Comparison of ENCODE assay signal across 9 cellular contexts in the genomic region with DNA sequence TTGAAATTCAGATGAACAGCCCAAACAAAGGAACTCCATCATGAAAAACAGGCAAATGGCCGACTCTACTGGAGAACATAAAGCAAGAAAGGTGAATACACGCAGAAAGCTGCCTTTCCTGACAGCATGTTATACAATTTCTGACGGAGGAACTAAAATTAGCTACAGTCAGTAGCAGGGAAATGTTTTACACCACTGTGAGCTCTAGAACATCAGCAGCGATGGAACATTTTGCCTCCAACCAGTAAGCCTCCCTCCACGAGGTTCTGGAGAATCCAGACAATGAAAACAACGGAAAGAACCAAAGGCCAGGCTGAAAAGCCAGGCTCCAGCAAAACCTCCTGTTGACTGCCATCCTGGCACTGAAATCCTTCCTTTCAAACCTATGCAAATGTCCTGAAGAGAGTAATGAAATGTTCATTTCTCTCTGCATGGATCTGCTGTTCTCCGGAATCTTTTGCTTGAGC.
DNase-seq lines count a peak whose midpoint lies in the region; ATAC-seq and TF ChIP-seq lines count a peak whose summit lies in the region.
"Had no signal": no experiment of that assay in that cellular context is flagged by ENCODE, and none has a peak within 500 bp of the region (broad histone marks: within the 10 kb centered on the region; RNA-seq: fewer than 3 reads in every experiment).

No MANE protein-coding gene starts in this region.

- H3K4me3 Mint-ChIP-seq in stimulated activated naive B cell treated with anti-CD40 and anti-IgM and Interleukin-4, amounts not matched to agents 10 μg/mL and 1 μg/mL and 100 μg/mL, for 72 hours, result peak overlapping the region; percentile 69 to 71

- H3K36me3 Mint-ChIP-seq in stimulated activated naive B cell treated with anti-CD40 and anti-IgM and Interleukin-4, amounts not matched to agents 10 μg/mL and 1 μg/mL and 100 μg/mL, for 72 hours, result peaks cover 74 to 86% of the 10 kb centered on the region in 2 donors

- no peak for TF ChIP-seq CTCF in foreskin fibroblast (IDR thresholded peaks at IDR 0.05; ENCODE audit: low read depth, low read length)

- H3K4me3 ChIP-seq in foreskin fibroblast (ENCODE audit: low read depth in 1 of 2, low read length in 2 of 2), result no peak overlapping the region

- H3K27ac ChIP-seq in caudate nucleus (ENCODE audit: low read depth, low read length), result peak overlapping the region; percentile 72

- no peaks in the 10 kb centered on the region for H3K27me3 Mint-ChIP-seq in stimulated activated naive B cell treated with anti-CD40 and anti-IgM and Interleukin-4, amounts not matched to agents 10 μg/mL and 1 μg/mL and 100 μg/mL, for 72 hours

- peaks cover 43 to 91% of the 10 kb centered on the region in 2 donors for H3K4me1 Mint-ChIP-seq in stimulated activated naive B cell treated with anti-CD40 and anti-IgM and Interleukin-4, amounts not matched to agents 10 μg/mL and 1 μg/mL and 100 μg/mL, for 72 hours

- DNase-seq in caudate nucleus (lab: John Stamatoyannopoulos, UW) (peak in 14 of 61 donors; percentile 15 to 61 (median 30)), foreskin fibroblast (no peak)
- no peak for DNase-seq in stimulated activated naive B cell treated with anti-CD40 and anti-IgM and Interleukin-4, amounts not matched to agents 10 μg/mL and 1 μg/mL and 100 μg/mL, for 72 hours
- no peak for DNase-seq in activated CD4-positive, alpha-beta T cell treated with anti-CD3 and anti-CD28 coated beads, Interleukin-2, amount 50 U/mL, for 1 hour
- DNase-seq: GDM1; stimulated activated CD4-positive, alpha-beta T cell treated with anti-CD3 and anti-CD28 coated beads, Interleukin-4, amount 100 ng/mL, for 4 hours had no signal

- peak; percentile 13 for ATAC-seq in GM19397 (IDR thresholded peaks at IDR 0.05; ENCODE audit: unreplicated experiment)
- ATAC-seq in HG03097 (IDR thresholded peaks at IDR 0.05; ENCODE audit: low FRiP score, unreplicated experiment), result peak; percentile 22
- peak; percentile 28 to 39 for ATAC-seq in stimulated activated naive B cell treated with anti-CD40 and anti-IgM and Interleukin-4, amounts not matched to agents 10 μg/mL and 1 μg/mL and 100 μg/mL, for 72 hours (replicated peaks)
- ATAC-seq in activated CD4-positive, CD25-positive, alpha-beta regulatory T cell treated with anti-CD3 and anti-CD28 coated beads, Interleukin-2, amount 50 U/mL, for 24 hours, result no peak

- H3K9me3 Mint-ChIP-seq in stimulated activated naive B cell treated with anti-CD40 and anti-IgM and Interleukin-4, amounts not matched to agents 10 μg/mL and 1 μg/mL and 100 μg/mL, for 72 hours, result peaks cover 0 to 6% of the 10 kb centered on the region in 2 donors

- peak overlapping the region; percentile 94 for H3K27ac Mint-ChIP-seq in stimulated activated naive B cell treated with anti-CD40 and anti-IgM and Interleukin-4, amounts not matched to agents 10 μg/mL and 1 μg/mL and 100 μg/mL, for 72 hours

Comparison
In these comparisons a context has a peak if more than half of its experiments do, and no peak if none do; other contexts are left out.
1. ATAC-seq: peak in GM19397 (single experiment), HG03097 (single experiment) and stimulated activated naive B cell treated with anti-CD40 and anti-IgM and Interleukin-4, amounts not matched to agents 10 μg/mL and 1 μg/mL and 100 μg/mL, for 72 hours (2 of 2); none in activated CD4-positive, CD25-positive, alpha-beta regulatory T cell treated with anti-CD3 and anti-CD28 coated beads, Interleukin-2, amount 50 U/mL, for 24 hours (0 of 2).